8 cellular contexts compared by ENCODE assay signal in the genomic region with DNA sequence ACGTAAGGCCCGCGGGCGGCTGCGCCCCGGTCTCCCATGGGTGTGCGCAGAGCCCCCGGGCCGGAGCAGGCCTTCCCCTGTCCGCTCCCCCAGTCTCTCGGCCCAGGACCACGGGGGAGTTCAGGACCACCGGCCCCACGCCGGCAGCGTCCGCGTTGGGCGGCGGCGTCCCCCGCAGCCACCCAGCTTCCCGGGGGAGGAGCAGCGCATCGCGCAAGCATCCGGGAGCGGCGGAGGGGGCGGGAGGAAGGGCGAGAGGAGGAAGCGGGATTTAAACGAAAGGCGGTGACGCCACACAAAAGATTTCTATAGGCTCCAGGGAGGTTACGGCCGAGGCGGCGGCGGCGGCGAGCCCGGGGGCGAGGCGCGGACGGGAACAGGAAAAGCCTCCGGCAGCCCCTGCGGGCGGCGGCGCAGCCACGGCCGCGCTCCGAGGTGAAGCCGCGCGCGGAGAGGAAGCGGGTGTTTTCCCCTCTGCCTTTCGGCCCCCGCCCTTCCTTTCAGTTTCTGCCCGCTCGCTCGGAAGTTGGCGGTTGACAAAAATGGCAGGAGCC.
DNase-seq lines count a peak whose midpoint lies in the region; ATAC-seq and TF ChIP-seq lines count a peak whose summit lies in the region.

A gene (plus strand): TSS at position 298 of the 554 bp plus-strand sequence. CDS start 1,349 bp downstream, outside the sequence.

- DNase-seq in AG08395 (ENCODE audit: low spot score): peak; percentile 93
- peak; percentile 93 for DNase-seq in NCI-H226
- DNase-seq in activated CD4-positive, CD25-positive, alpha-beta regulatory T cell (lab: John Stamatoyannopoulos, UW): peak; percentile 62 to 72 (median 68)
- DNase-seq in cardiac fibroblast (ENCODE audit: low read depth in 2 of 2): peak; percentile 94 to 95
- peak; percentile 94 for DNase-seq in iris pigment epithelial cell (ENCODE audit: low read depth)
- peak; percentile 68 to 84 for DNase-seq in stimulated activated CD4-positive, alpha-beta T cell treated with anti-CD3 and anti-CD28 coated beads, Interleukin-12 subunit alpha, Interleukin-12 subunit beta, amount 100 ng/mL, for 24 hours (ENCODE audit: low read depth in 2 of 2)

- TF ChIP-seq POLR2A in GM18951 (IDR thresholded peaks at IDR 0.05; ENCODE audit: extremely low read depth, insufficient read depth, insufficient read length): peak; percentile 91

- no peak for TF ChIP-seq CTCF in cardiac fibroblast (IDR thresholded peaks at IDR 0.05; ENCODE audit: low read depth, low read length)

- ATAC-seq in HG03175 (IDR thresholded peaks at IDR 0.05; ENCODE audit: unreplicated experiment): peak; percentile 56

- in situ Hi-C loops in GM18951 (cut with MboI; ENCODE audit: low sequenced_read_pairs, unreplicated experiment): no loop called here

- H3K4me3 ChIP-seq in cardiac fibroblast (replicated peaks in 1 of 2; ENCODE audit: low read depth in 2 of 2, low read length in 2 of 2): peak within 1 kb of the TSS; percentile 80 to 85

Comparison
In these comparisons a context has a peak if more than half of its experiments do, and no peak if none do; other contexts are left out.
1. Peak in every context shown above with its lines: DNase-seq, ATAC-seq and H3K4me3 ChIP-seq.